In the genomic region with DNA sequence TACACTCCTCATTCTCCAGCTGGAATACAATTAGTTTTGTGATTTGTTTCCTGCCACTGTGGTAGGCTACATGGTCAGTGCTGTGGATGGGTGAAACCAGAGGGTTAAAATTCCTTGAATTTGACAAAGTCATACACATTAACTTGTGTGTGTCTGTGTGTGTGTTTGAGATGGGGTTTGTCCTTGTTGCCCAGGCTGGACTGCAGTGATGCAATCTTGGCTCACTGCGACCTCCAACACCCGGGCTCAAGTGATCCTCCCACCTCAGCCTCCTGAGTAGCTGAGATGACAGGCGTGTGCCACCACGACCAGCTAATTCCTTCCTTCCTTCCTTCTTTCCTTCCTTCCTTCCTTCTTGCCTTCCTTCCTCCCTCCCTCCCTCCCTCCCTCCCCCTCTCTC, we compare ENCODE assay signal across 21 cellular contexts. TPM values are rescaled to one million over a fixed set of nuclear protein-coding genes. Genes with fewer than 3 reads are reported as not detected.
"Had no signal": no experiment of that assay in that cellular context is flagged by ENCODE, and none has a peak within 500 bp of the region (broad histone marks: within the 10 kb centered on the region; RNA-seq: fewer than 3 reads in every experiment).

No MANE protein-coding gene starts in this region.

- H3K4me3 Mint-ChIP-seq: activated CD4-positive, alpha-beta T cell treated with anti-CD3 and anti-CD28 coated beads for 36 hours; activated naive CD8-positive, alpha-beta T cell treated with anti-CD3 and anti-CD28 coated beads for 36 hours; endodermal cell; memory B cell; naive thymus-derived CD8-positive, alpha-beta T cell; T-helper 2 cell treated with Interferon-gamma antibody and Interleukin-4, amounts not matched to agents 5 μg/mL and 100 μg/mL, for 36 hours had no signal

- H3K27me3 Mint-ChIP-seq: activated CD4-positive, alpha-beta T cell treated with anti-CD3 and anti-CD28 coated beads for 36 hours; naive thymus-derived CD8-positive, alpha-beta T cell had no signal

- H3K9me3 Mint-ChIP-seq: activated naive CD8-positive, alpha-beta T cell treated with anti-CD3 and anti-CD28 coated beads for 36 hours; endodermal cell; memory B cell; naive thymus-derived CD8-positive, alpha-beta T cell; T-helper 2 cell treated with Interferon-gamma antibody and Interleukin-4, amounts not matched to agents 5 μg/mL and 100 μg/mL, for 36 hours had no signal

- DNase-seq: activated CD4-positive, alpha-beta T cell treated with anti-CD3 and anti-CD28 coated beads for 36 hours; activated CD4-positive, CD25-positive, alpha-beta regulatory T cell; activated gamma-delta T cell treated with Interleukin-2 at 50 U/mL for 16 hours; activated naive CD8-positive, alpha-beta T cell treated with anti-CD3 and anti-CD28 coated beads for 36 hours; aorta; cerebellar nuclear complex; cortex of kidney; endodermal cell; foreskin keratinocyte; kidney glomerular epithelial cell; naive thymus-derived CD8-positive, alpha-beta T cell; posterior cingulate gyrus; right cardiac atrium; spleen; stimulated activated naive CD4-positive, alpha-beta T cell treated with Interleukin-2 at 50 U/mL for 16 hours; T-helper 1 cell had no signal

- H3K36me3 Mint-ChIP-seq: activated naive CD8-positive, alpha-beta T cell treated with anti-CD3 and anti-CD28 coated beads for 36 hours; memory B cell; naive thymus-derived CD8-positive, alpha-beta T cell had no signal

- ATAC-seq: activated CD4-positive, alpha-beta T cell treated with anti-CD3 and anti-CD28 coated beads for 36 hours; body of pancreas; foreskin keratinocyte; heart left ventricle; left lobe of liver; naive thymus-derived CD8-positive, alpha-beta T cell; right cardiac atrium had no signal

- H3K27ac Mint-ChIP-seq: activated CD4-positive, alpha-beta T cell treated with anti-CD3 and anti-CD28 coated beads for 36 hours; activated naive CD8-positive, alpha-beta T cell treated with anti-CD3 and anti-CD28 coated beads for 36 hours; endodermal cell; memory B cell; naive thymus-derived CD8-positive, alpha-beta T cell; T-helper 2 cell treated with Interferon-gamma antibody and Interleukin-4, amounts not matched to agents 5 μg/mL and 100 μg/mL, for 36 hours had no signal

RNA-seq across cellular contexts. Expression of gene GIMAP8, which starts 24.8 kb away (rescaled TPM):
- total RNA-seq: endodermal cell had no signal
